In genomic region chr7:39605087-39605486, GRCh38 we compare ENCODE assay signal across 15 cellular contexts. TPM values are rescaled to one million over a fixed set of nuclear protein-coding genes. Genes with fewer than 3 reads are reported as not detected.
DNase-seq lines count a peak whose midpoint lies in the region; ATAC-seq lines count a peak whose summit lies in the region.
"Had no signal": no experiment of that assay in that cellular context is flagged by ENCODE, and none has a peak within 500 bp of the region (broad histone marks: within the 10 kb centered on the region; RNA-seq: fewer than 3 reads in every experiment).

No MANE protein-coding gene starts in this region.

- in situ Hi-C loops in Caki2 (cut with HindIII; ENCODE audit: low pct_unique_long_range_greater_than_20kb, low sequenced_read_pairs) = no loop called here

- DNase-seq in Caki2 (ENCODE audit: low read depth) = peak; percentile 79
- peak; percentile 52 for DNase-seq in LHCN-M2 (ENCODE audit: low read depth)
- peak; percentile 70 for DNase-seq in glomerular visceral epithelial cell (ENCODE audit: extremely low spot score)
- no peak for DNase-seq in cortex of kidney (lab: John Stamatoyannopoulos, UW)
- DNase-seq in cerebellum (ENCODE audit: low spot score) = no peak
- no peak for DNase-seq in GM03348 (ENCODE audit: low spot score)
- DNase-seq: activated effector memory CD4-positive, alpha-beta T cell treated with anti-CD3 and anti-CD28 coated beads, Interleukin-2, amount 50 U/mL, for 16 hours; caudate nucleus; immature natural killer cell; NCI-H1417 treated with DMSO at 0.1 percent for 48 hours; NCI-H774 had no signal

- ATAC-seq in GM21423 (IDR thresholded peaks at IDR 0.05; ENCODE audit: unreplicated experiment) = peak; percentile 61
- no peak for ATAC-seq in GM21825 (IDR thresholded peaks at IDR 0.05; ENCODE audit: unreplicated experiment)
- ATAC-seq: sciatic nerve, WTC11 had no signal

RNA-seq across cellular contexts. Expression of gene RALA, which starts 18.3 kb away (rescaled TPM):
- 20.9 and 21.5 TPM in 2 replicates for total RNA-seq in Caki2 (2014; rRNA removed; shearing (Covaris generic); ENCODE audit: low replicate concordance)
- total RNA-seq in LHCN-M2 (2014; rRNA removed) (17.0 and 18.3 TPM in 2 replicates), cerebellum (26.9 TPM)
- 49.9 TPM for polyA plus RNA-seq in LHCN-M2 (2012)

RNA-seq across cellular contexts. Expression of gene YAE1, which starts 38.9 kb away (rescaled TPM):
- 26.6 and 28.9 TPM in 2 replicates for total RNA-seq in Caki2 (2014; rRNA removed; shearing (Covaris generic); ENCODE audit: low replicate concordance)
- total RNA-seq in LHCN-M2 (2014; rRNA removed) (30.8 and 32.6 TPM in 2 replicates), cerebellum (60.2 TPM)
- polyA plus RNA-seq in LHCN-M2 (2012) = 22.8 TPM

Comparison
In these comparisons a context has a peak if more than half of its experiments do, and no peak if none do; other contexts are left out.
1. DNase-seq: peak in Caki2 (single experiment), LHCN-M2 (single experiment) and glomerular visceral epithelial cell (single experiment); none in cortex of kidney (single experiment), cerebellum (single experiment) and GM03348 (single experiment).